In genomic region chr16:14307059-14307531, GRCh38 we compare ENCODE assay signal across 1 cellular context.
TF ChIP-seq lines count a peak whose summit lies in the region.

No MANE protein-coding gene starts in this region.

TF ChIP-seq in IMR-90, 13 proteins besides CTCF, POLR2A, EP300 and RAD21 (continued from another document):
- TF ChIP-seq MXI1 (IDR thresholded peaks at IDR 0.05; ENCODE audit: borderline replicate concordance, low read depth, low read length) (no peak), CEBPB (IDR thresholded peaks at IDR 0.05; ENCODE audit: low read depth, low read length) (no peak), USF2 (IDR thresholded peaks at IDR 0.05; ENCODE audit: low read depth, low read length) (no peak), RFX5 (IDR thresholded peaks at IDR 0.05; ENCODE audit: low read depth, low read length) (no peak), ELK1 (IDR thresholded peaks at IDR 0.05; ENCODE audit: borderline replicate concordance, low read depth, low read length) (no peak), MAZ (IDR thresholded peaks at IDR 0.05; ENCODE audit: borderline replicate concordance, low read depth, low read length) (no peak), SMC3 (IDR thresholded peaks at IDR 0.05; ENCODE audit: low read depth, low read length) (no peak)
